ENCODE assay signal across 17 cellular contexts in genomic region chr2:128486640-128487375, GRCh38.
"Had no signal": no experiment of that assay in that cellular context is flagged by ENCODE, and none has a peak within 500 bp of the region (broad histone marks: within the 10 kb centered on the region; RNA-seq: fewer than 3 reads in every experiment).

No MANE protein-coding gene starts in this region.

- H3K79me2 ChIP-seq: hepatocyte had no signal

- H3K4me1 Mint-ChIP-seq: activated CD4-positive, alpha-beta T cell treated with anti-CD3 and anti-CD28 coated beads, Interleukin-2, amount 10 ng/mL, durations not matched to agents 24 days and 14 days; activated naive CD8-positive, alpha-beta T cell treated with anti-CD3 and anti-CD28 coated beads, Interleukin-2, amount 50 U/mL, for 24 hours had no signal

- ATAC-seq: activated CD8-positive, alpha-beta T cell treated with anti-CD3 and anti-CD28 coated beads, Interleukin-2, amount 10 ng/mL, durations not matched to agents 7 days and 5 days; activated naive CD8-positive, alpha-beta T cell treated with anti-CD3 and anti-CD28 coated beads, Interleukin-2, amount 50 U/mL, for 24 hours; sciatic nerve had no signal

- H3K4me3 Mint-ChIP-seq: activated CD4-positive, alpha-beta T cell treated with anti-CD3 and anti-CD28 coated beads, Interleukin-2, amount 10 ng/mL, durations not matched to agents 24 days and 14 days; activated CD8-positive, alpha-beta T cell treated with anti-CD3 and anti-CD28 coated beads, Interleukin-2, amount 10 ng/mL, durations not matched to agents 7 days and 5 days; activated naive CD8-positive, alpha-beta T cell treated with anti-CD3 and anti-CD28 coated beads, Interleukin-2, amount 50 U/mL, for 24 hours; natural killer cell treated with Interleukin-12 subunit alpha and Interleukin-12 subunit beta and Interleukin-15 and Interleukin-18, amount 100 ng/mL, for 72 hours; stimulated activated naive CD8-positive, alpha-beta T cell treated with anti-CD3 and anti-CD28 coated beads, Interleukin-15, Interleukin-2, amounts not matched to agents 100 ng/mL and 50 ng/mL, for 24 hours had no signal

- DNase-seq: activated CD4-positive, alpha-beta T cell treated with anti-CD3 and anti-CD28 coated beads, Interleukin-2, amount 10 ng/mL, durations not matched to agents 24 days and 14 days; activated CD4-positive, CD25-positive, alpha-beta regulatory T cell; activated CD8-positive, alpha-beta T cell treated with anti-CD3 and anti-CD28 coated beads, Interleukin-2, amount 10 ng/mL, durations not matched to agents 7 days and 5 days; activated naive CD4-positive, alpha-beta T cell; activated naive CD8-positive, alpha-beta T cell treated with anti-CD3 and anti-CD28 coated beads, Interleukin-2, amount 50 U/mL, for 24 hours; activated T-cell treated with anti-CD3 and anti-CD28 coated beads for 4 hours; aorta; kidney; left ventricle myocardium inferior; spleen had no signal

- H3K9me3 Mint-ChIP-seq: activated CD4-positive, alpha-beta T cell treated with anti-CD3 and anti-CD28 coated beads, Interleukin-2, amount 10 ng/mL, durations not matched to agents 24 days and 14 days; natural killer cell treated with Interleukin-12 subunit alpha and Interleukin-12 subunit beta and Interleukin-15 and Interleukin-18, amount 100 ng/mL, for 72 hours had no signal

- H3K4me1 ChIP-seq: left ventricle myocardium inferior, spleen had no signal

- H3K4me3 ChIP-seq: hepatocyte, left ventricle myocardium inferior, spleen, suprapubic skin had no signal

- H3K27ac ChIP-seq: hepatocyte, left ventricle myocardium inferior, spleen, suprapubic skin had no signal

- H3K4me2 ChIP-seq: hepatocyte had no signal

- H3K27me3 Mint-ChIP-seq: activated naive CD8-positive, alpha-beta T cell treated with anti-CD3 and anti-CD28 coated beads, Interleukin-2, amount 50 U/mL, for 24 hours had no signal

- FAIRE-seq: endometrium, kidney, urothelium cell line had no signal

- H3K27ac Mint-ChIP-seq: activated CD4-positive, alpha-beta T cell treated with anti-CD3 and anti-CD28 coated beads, Interleukin-2, amount 10 ng/mL, durations not matched to agents 24 days and 14 days; activated CD8-positive, alpha-beta T cell treated with anti-CD3 and anti-CD28 coated beads, Interleukin-2, amount 10 ng/mL, durations not matched to agents 7 days and 5 days; activated naive CD8-positive, alpha-beta T cell treated with anti-CD3 and anti-CD28 coated beads, Interleukin-2, amount 50 U/mL, for 24 hours; natural killer cell treated with Interleukin-12 subunit alpha and Interleukin-12 subunit beta and Interleukin-15 and Interleukin-18, amount 100 ng/mL, for 72 hours had no signal

- H3K36me3 Mint-ChIP-seq: natural killer cell treated with Interleukin-12 subunit alpha and Interleukin-12 subunit beta and Interleukin-15 and Interleukin-18, amount 100 ng/mL, for 72 hours had no signal

- H3K27me3 ChIP-seq: spleen, suprapubic skin had no signal

- H3K9me3 ChIP-seq: suprapubic skin had no signal

- H3K36me3 ChIP-seq: left ventricle myocardium inferior, spleen, suprapubic skin had no signal

- H2AFZ ChIP-seq: hepatocyte had no signal
